Comparison of ENCODE assay signal across 1 cellular context in the genomic region with DNA sequence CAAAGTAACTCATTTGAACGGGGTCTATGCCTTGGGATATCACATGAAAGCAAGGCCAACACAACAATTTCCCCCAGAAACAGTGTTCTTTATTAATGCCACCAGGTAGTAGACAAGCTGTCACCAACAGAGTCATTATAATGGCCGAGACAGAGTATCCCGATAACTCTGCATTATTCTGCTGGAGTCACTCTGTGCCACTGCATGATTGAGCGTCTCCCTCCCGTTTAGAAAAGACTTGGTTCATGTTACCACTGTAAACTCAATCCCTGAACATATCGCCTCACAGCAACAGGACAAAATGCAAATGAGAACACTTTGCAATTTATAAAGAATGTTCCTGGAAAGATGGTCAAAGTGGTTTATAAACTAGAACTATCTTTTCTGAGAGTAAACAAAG.
A peak's percentile ranks its signal among the peaks of the same experiment; 100 is the strongest.
TF ChIP-seq lines count a peak whose summit lies in the region.

No MANE protein-coding gene starts in this region.

TF ChIP-seq in HEK293, 187 proteins besides CTCF, POLR2A, EP300 and RAD21:
- TF ChIP-seq ZNF202 (tag by site-specific recombination; IDR thresholded peaks at IDR 0.05; ENCODE audit: borderline replicate concordance) (no peak), ZNF341 (tag by site-specific recombination; IDR thresholded peaks at IDR 0.05; ENCODE audit: low read depth) (no peak), TRIM28 (IDR thresholded peaks at IDR 0.05; ENCODE audit: borderline replicate concordance, low read length) (peak; percentile 72; the same call in 1 of the 2 replicates)
